Comparison of ENCODE assay signal across 20 cellular contexts in genomic region chr3:171837698-171838097, GRCh38. TPM values are rescaled to one million over a fixed set of nuclear protein-coding genes. Genes with fewer than 3 reads are reported as not detected.
DNase-seq lines count a peak whose midpoint lies in the region; ATAC-seq, FAIRE-seq and TF ChIP-seq lines count a peak whose summit lies in the region.
"Had no signal": no experiment of that assay in that cellular context is flagged by ENCODE, and none has a peak within 500 bp of the region (broad histone marks: within the 10 kb centered on the region; RNA-seq: fewer than 3 reads in every experiment).

No MANE protein-coding gene starts in this region.

- H4K20me1 ChIP-seq in hepatocyte (ENCODE audit: insufficient read depth, poor library complexity, severe bottlenecking) = no peaks in the 10 kb centered on the region

- no peak for FAIRE-seq in pancreas (lab: Jason Lieb, UNC)
- FAIRE-seq: bronchial epithelial cell had no signal

- H3K4me3 ChIP-seq in left ventricle myocardium inferior = peak overlapping the region; percentile 51
- H3K4me3 ChIP-seq in right cardiac atrium (ENCODE audit: low read length) = no peak overlapping the region
- H3K4me3 ChIP-seq in hepatocyte = no peak overlapping the region
- no peak overlapping the region for H3K4me3 ChIP-seq in gastrocnemius medialis
- H3K4me3 ChIP-seq in pancreas = no peak overlapping the region

- H3K36me3 Mint-ChIP-seq in mesothelial cell of epicardium = no peaks in the 10 kb centered on the region
- H3K36me3 Mint-ChIP-seq: activated CD8-positive, alpha-beta memory T cell treated with anti-CD3 and anti-CD28 coated beads, Interleukin-2, amount 10 ng/mL, durations not matched to agents 7 days and 5 days; activated naive CD4-positive, alpha-beta T cell treated with anti-CD3 and anti-CD28 coated beads, Interleukin-2, amount 10 ng/mL, durations not matched to agents 7 days and 5 days; naive B cell; stimulated activated effector memory CD8-positive, alpha-beta T cell treated with anti-CD3 and anti-CD28 coated beads, Interleukin-12 subunit alpha, Interleukin-12 subunit beta, amount 100 ng/mL, for 72 hours had no signal

- TF ChIP-seq CTCF in left ventricle myocardium inferior (IDR thresholded peaks at IDR 0.05; ENCODE audit: borderline replicate concordance) (no peak), hepatocyte (IDR thresholded peaks at IDR 0.05; ENCODE audit: poor library complexity) (no peak), gastrocnemius medialis (IDR thresholded peaks at IDR 0.05 in 4 of 5, conservative IDR thresholded peaks at IDR 0.05 in 1 of 5) (no peak), mesothelial cell of epicardium (IDR thresholded peaks at IDR 0.05; ENCODE audit: unreplicated experiment) (no peak), pancreas (IDR thresholded peaks at IDR 0.05) (no peak)

- ATAC-seq in right cardiac atrium (no peak), gastrocnemius medialis (no peak), HG03175 (IDR thresholded peaks at IDR 0.05; ENCODE audit: unreplicated experiment) (no peak), pancreas (no peak)
- ATAC-seq: activated CD8-positive, alpha-beta memory T cell treated with anti-CD3 and anti-CD28 coated beads, Interleukin-2, amount 10 ng/mL, durations not matched to agents 7 days and 5 days; stimulated activated effector memory CD8-positive, alpha-beta T cell treated with anti-CD3 and anti-CD28 coated beads, Interleukin-12 subunit alpha, Interleukin-12 subunit beta, amount 100 ng/mL, for 72 hours had no signal

- H3K9me2 ChIP-seq in hepatocyte (replicated peaks; ENCODE audit: insufficient read depth) = no peaks in the 10 kb centered on the region

- DNase-seq in left ventricle myocardium inferior (no peak), right cardiac atrium (no peak), hepatocyte (ENCODE audit: low spot score) (no peak), gastrocnemius medialis (no peak), mesothelial cell of epicardium (ENCODE audit: low spot score in 2 of 2, unreplicated experiment in 2 of 2) (no peak), pancreas (no peak)
- no peak for DNase-seq in stimulated activated CD4-positive, alpha-beta T cell treated with anti-CD3 and anti-CD28 coated beads, Interleukin-15, amount 100 ng/mL, for 24 hours
- DNase-seq: activated CD8-positive, alpha-beta memory T cell treated with anti-CD3 and anti-CD28 coated beads, Interleukin-2, amount 10 ng/mL, durations not matched to agents 7 days and 5 days; activated naive CD4-positive, alpha-beta T cell treated with anti-CD3 and anti-CD28 coated beads, Interleukin-2, amount 10 ng/mL, durations not matched to agents 7 days and 5 days; COR-L47; naive B cell; NCI-H1105 had no signal

- H3K9me3 ChIP-seq in left ventricle myocardium inferior (replicated peaks) (no peaks in the 10 kb centered on the region), right cardiac atrium (ENCODE audit: control insufficient read depth, low read length) (no peaks in the 10 kb centered on the region), hepatocyte (ENCODE audit: low read depth) (no peaks in the 10 kb centered on the region), gastrocnemius medialis (no peaks in the 10 kb centered on the region), pancreas (no peaks in the 10 kb centered on the region)

- intact Hi-C loops in left ventricle myocardium inferior (cut with micrococcal nuclease) = loop anchor here (10.0 kb wide), 2 partner anchors 197 to 497 kb away; partner anchors contain the start of gene FNDC3B
- intact Hi-C loops in right cardiac atrium (cut with DNase I) = loop anchor here in 1 of 4 donors (10.0 kb wide), 1 partner anchor 207 kb away; no protein-coding TSS in a partner anchor
- intact Hi-C loops in gastrocnemius medialis (cut with DNase I; ENCODE audit: low total_unique reads) = loop anchor here (10.0 kb wide), 1 partner anchor 653 kb away; no protein-coding TSS in a partner anchor
- intact Hi-C loops in pancreas (cut with DNase I) = no loop called here

- H2AFZ ChIP-seq in hepatocyte = no peak overlapping the region

- H3K4me2 ChIP-seq in hepatocyte = peak overlapping the region; percentile 68
- H3K4me2 ChIP-seq: KMS-11 had no signal

- no peaks in the 10 kb centered on the region for H3K27me3 ChIP-seq in left ventricle myocardium inferior (ENCODE audit: low read depth)
- H3K27me3 ChIP-seq in right cardiac atrium (ENCODE audit: control insufficient read depth, insufficient read depth) = no peaks in the 10 kb centered on the region
- no peaks in the 10 kb centered on the region for H3K27me3 ChIP-seq in hepatocyte
- H3K27me3 ChIP-seq in gastrocnemius medialis = no peaks in the 10 kb centered on the region
- no peaks in the 10 kb centered on the region for H3K27me3 ChIP-seq in pancreas

- no peak overlapping the region for H3K4me3 Mint-ChIP-seq in mesothelial cell of epicardium
- H3K4me3 Mint-ChIP-seq: activated CD8-positive, alpha-beta memory T cell treated with anti-CD3 and anti-CD28 coated beads, Interleukin-2, amount 10 ng/mL, durations not matched to agents 7 days and 5 days; activated naive CD4-positive, alpha-beta T cell treated with anti-CD3 and anti-CD28 coated beads, Interleukin-2, amount 10 ng/mL, durations not matched to agents 7 days and 5 days; naive B cell; stimulated activated effector memory CD8-positive, alpha-beta T cell treated with anti-CD3 and anti-CD28 coated beads, Interleukin-12 subunit alpha, Interleukin-12 subunit beta, amount 100 ng/mL, for 72 hours had no signal

- H3K9me3 Mint-ChIP-seq in mesothelial cell of epicardium = no peaks in the 10 kb centered on the region
- H3K9me3 Mint-ChIP-seq: activated naive CD4-positive, alpha-beta T cell treated with anti-CD3 and anti-CD28 coated beads, Interleukin-2, amount 10 ng/mL, durations not matched to agents 7 days and 5 days; stimulated activated effector memory CD8-positive, alpha-beta T cell treated with anti-CD3 and anti-CD28 coated beads, Interleukin-12 subunit alpha, Interleukin-12 subunit beta, amount 100 ng/mL, for 72 hours had no signal

- no peaks in the 10 kb centered on the region for H3K79me2 ChIP-seq in hepatocyte

- H3K27ac Mint-ChIP-seq in mesothelial cell of epicardium = no peak overlapping the region
- H3K27ac Mint-ChIP-seq: activated CD8-positive, alpha-beta memory T cell treated with anti-CD3 and anti-CD28 coated beads, Interleukin-2, amount 10 ng/mL, durations not matched to agents 7 days and 5 days; activated naive CD4-positive, alpha-beta T cell treated with anti-CD3 and anti-CD28 coated beads, Interleukin-2, amount 10 ng/mL, durations not matched to agents 7 days and 5 days; stimulated activated effector memory CD8-positive, alpha-beta T cell treated with anti-CD3 and anti-CD28 coated beads, Interleukin-12 subunit alpha, Interleukin-12 subunit beta, amount 100 ng/mL, for 72 hours had no signal

- no peaks in the 10 kb centered on the region for H3K36me3 ChIP-seq in left ventricle myocardium inferior
- H3K36me3 ChIP-seq in hepatocyte (replicated peaks; ENCODE audit: insufficient read depth, low read depth) = no peaks in the 10 kb centered on the region
- H3K36me3 ChIP-seq in gastrocnemius medialis = no peaks in the 10 kb centered on the region
- no peaks in the 10 kb centered on the region for H3K36me3 ChIP-seq in pancreas

- peaks cover 42% of the 10 kb centered on the region for H3K4me1 Mint-ChIP-seq in mesothelial cell of epicardium
- H3K4me1 Mint-ChIP-seq: activated naive CD4-positive, alpha-beta T cell treated with anti-CD3 and anti-CD28 coated beads, Interleukin-2, amount 10 ng/mL, durations not matched to agents 7 days and 5 days; naive B cell; stimulated activated effector memory CD8-positive, alpha-beta T cell treated with anti-CD3 and anti-CD28 coated beads, Interleukin-12 subunit alpha, Interleukin-12 subunit beta, amount 100 ng/mL, for 72 hours had no signal

- H3K27ac ChIP-seq in left ventricle myocardium inferior (replicated peaks) (peak overlapping the region; percentile 85), right cardiac atrium (ENCODE audit: low read length) (no peak overlapping the region), hepatocyte (peak overlapping the region; percentile 65), gastrocnemius medialis (peak overlapping the region in 3 of 4 donors; percentile 49 to 54 (median 52)), pancreas (no peak overlapping the region)
- H3K27ac ChIP-seq: KMS-11 had no signal

- no peaks in the 10 kb centered on the region for H3K27me3 Mint-ChIP-seq in mesothelial cell of epicardium (ENCODE audit: low read depth)

- in situ Hi-C loops in gastrocnemius medialis (cut with MboI; ENCODE audit: low sequenced_read_pairs in 4 of 4) = loop anchor here in 3 of 4 donors (10.0 to 25.0 kb wide), 3 partner anchors 193 to 500 kb away; no protein-coding TSS in a partner anchor

- peaks cover 87% of the 10 kb centered on the region for H3K4me1 ChIP-seq in left ventricle myocardium inferior
- H3K4me1 ChIP-seq in right cardiac atrium (ENCODE audit: control insufficient read depth, insufficient read depth, low read length) = peaks cover 2% of the 10 kb centered on the region
- peaks cover 45% of the 10 kb centered on the region for H3K4me1 ChIP-seq in hepatocyte (ENCODE audit: insufficient read depth)
- peaks cover 14 to 18% of the 10 kb centered on the region in 2 donors for H3K4me1 ChIP-seq in gastrocnemius medialis
- H3K4me1 ChIP-seq in pancreas = peaks cover 15 to 46% (median 35%) of the 10 kb centered on the region in 3 donors

- no peak for TF ChIP-seq POLR2A in gastrocnemius medialis (IDR thresholded peaks at IDR 0.05)

RNA-seq across cellular contexts. Expression of gene TMEM212, which starts 5.5 kb away (rescaled TPM):
- not detected for total RNA-seq in left ventricle myocardium inferior
- total RNA-seq in right cardiac atrium = not detected
- polyA plus RNA-seq in right cardiac atrium = not detected
- not detected in 2 replicates for total RNA-seq in hepatocyte
- polyA plus RNA-seq in hepatocyte = not detected in 2 replicates
- total RNA-seq in gastrocnemius medialis = not detected
- total RNA-seq in mesothelial cell of epicardium = not detected in 3 replicates
- total RNA-seq in pancreas = not detected
- polyA plus RNA-seq in pancreas = not detected
- total RNA-seq: activated CD8-positive, alpha-beta memory T cell treated with anti-CD3 and anti-CD28 coated beads, Interleukin-2, amount 10 ng/mL, durations not matched to agents 7 days and 5 days; bronchial epithelial cell; G401; renal cortical epithelial cell; T-helper 2 cell treated with Interferon-gamma antibody and Interleukin-4, amounts not matched to agents 100 ng/mL and 5 ng/mL, for 36 hours had no signal
- polyA plus RNA-seq: AG04450 had no signal

RNA-seq across cellular contexts. Expression of gene PLD1, which starts 27.4 kb away (rescaled TPM):
- total RNA-seq in left ventricle myocardium inferior = 59.5 TPM
- 10 to 100 TPM; 49.0 to 79.5 (median 59.9) TPM for total RNA-seq in right cardiac atrium
- 17.0 TPM for polyA plus RNA-seq in right cardiac atrium
- total RNA-seq in hepatocyte = 63.3 and 71.1 TPM in 2 replicates
- polyA plus RNA-seq in hepatocyte = 29.4 and 42.1 TPM in 2 replicates
- total RNA-seq in gastrocnemius medialis = 1 to 10 TPM; 1.9 to 5.6 (median 4.6) TPM
- 28.2 to 29.1 TPM (median 28.5 TPM) in 3 replicates for total RNA-seq in mesothelial cell of epicardium
- total RNA-seq in pancreas = 10 to 100 TPM; 25.2 to 62.1 (median 38.6) TPM
- 10 to 100 TPM; 14.7 to 29.3 TPM for polyA plus RNA-seq in pancreas
- total RNA-seq: G401 had no signal

Comparison
In these comparisons a context has a peak if more than half of its experiments do, and no peak if none do; other contexts are left out.
1. H3K27ac ChIP-seq: peak in left ventricle myocardium inferior (single experiment), hepatocyte (single experiment) and gastrocnemius medialis (3 of 4); none in right cardiac atrium (single experiment) and pancreas (0 of 4).
2. intact Hi-C loops: an anchor here in left ventricle myocardium inferior (10.0 kb wide) and gastrocnemius medialis (10.0 kb wide); none called in pancreas.